ENCODE assay signal across 8 cellular contexts in the genomic region with DNA sequence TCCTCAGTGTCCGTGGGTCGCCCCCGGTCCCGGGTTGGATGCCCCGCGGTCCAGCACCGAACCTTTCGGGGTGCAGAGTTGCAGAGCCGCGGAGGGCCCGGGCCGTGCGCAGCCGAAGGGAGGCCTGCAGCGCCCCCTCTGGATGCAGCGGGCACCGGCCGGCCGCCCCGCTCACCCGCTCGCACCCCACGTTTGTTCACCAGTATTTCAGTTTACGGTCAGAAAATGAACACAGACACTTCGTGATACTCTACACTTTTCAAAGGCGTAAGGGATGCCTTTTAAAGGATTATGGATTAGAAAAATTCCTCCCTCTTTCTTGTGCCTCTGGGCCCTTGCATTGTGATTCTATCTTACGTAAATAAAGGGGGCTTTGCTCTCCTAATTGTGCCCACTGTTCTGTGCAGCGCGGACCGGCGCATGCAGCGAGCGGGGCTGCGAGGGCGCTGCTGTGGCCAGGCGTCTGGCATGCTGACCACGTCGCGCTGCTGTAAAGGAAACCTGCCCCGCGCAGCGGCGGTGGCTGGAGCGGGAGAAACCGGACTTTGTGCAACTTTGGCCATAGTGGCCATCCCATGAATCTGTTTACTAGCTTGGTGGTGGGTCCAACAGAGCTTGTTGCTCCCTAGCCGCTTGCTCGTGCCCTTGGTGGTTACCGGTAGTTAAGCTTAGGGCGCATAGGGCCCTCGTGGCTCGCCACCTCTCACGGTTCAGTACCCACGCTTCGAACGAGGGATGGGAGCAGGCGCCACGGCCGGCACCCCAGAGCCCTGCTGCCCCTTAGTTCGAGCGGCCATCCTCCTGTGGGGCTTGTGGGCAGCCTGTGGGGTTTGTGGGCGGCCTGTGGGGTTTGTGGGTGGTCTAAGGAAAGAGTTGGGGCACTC.
DNase-seq lines count a peak whose midpoint lies in the region; ATAC-seq and TF ChIP-seq lines count a peak whose summit lies in the region.

No MANE protein-coding gene starts in this region.

- DNase-seq in GM12865 (ENCODE audit: low read depth): peak; percentile 50
- peak; percentile 79 for DNase-seq in ecto neural progenitor cell (ENCODE audit: low spot score)
- DNase-seq in medulla oblongata (ENCODE audit: extremely low spot score): peak; percentile 40
- DNase-seq in substantia nigra (lab: John Stamatoyannopoulos, UW): peak in 26 of 49 donors; percentile 11 to 71 (median 38)
- DNase-seq in WERI-Rb-1: no peak
- DNase-seq in NCI-H187 treated with DMSO at 0.1 percent for 48 hours (lab: John Stamatoyannopoulos, UW): no peak
- DNase-seq in cerebellar nuclear complex (lab: John Stamatoyannopoulos, UW): no peak

- peak; percentile 60 for TF ChIP-seq CTCF in GM12865 (IDR thresholded peaks at IDR 0.05; ENCODE audit: insufficient read depth, low read depth, low read length, missing control alignments)
- no peak for TF ChIP-seq CTCF in WERI-Rb-1 (IDR thresholded peaks at IDR 0.05; ENCODE audit: low read depth, low read length)

- H3K4me3 ChIP-seq in GM12865 (ENCODE audit: low read depth, low read length) (peak overlapping the region; percentile 24), WERI-Rb-1 (ENCODE audit: low read depth, low read length) (no peak overlapping the region)

- H3K9me3 ChIP-seq in WERI-Rb-1 (ENCODE audit: severe bottlenecking): peaks cover 11% of the 10 kb centered on the region

- no peaks in the 10 kb centered on the region for H3K27me3 ChIP-seq in WERI-Rb-1 (ENCODE audit: insufficient read depth, low read depth, severe bottlenecking)

- H3K36me3 ChIP-seq in WERI-Rb-1: no peaks in the 10 kb centered on the region

- peak; percentile 55 for ATAC-seq in SK-N-SH treated with all-trans-retinoic acid at 6 μM for 48 hours

- H3K27ac ChIP-seq in substantia nigra (ENCODE audit: low read depth, low read length, poor library complexity, severe bottlenecking): no peak overlapping the region
- no peak overlapping the region for H3K27ac ChIP-seq in WERI-Rb-1

TF ChIP-seq in SK-N-SH treated with all-trans-retinoic acid at 6 μM for 48 hours, 23 proteins besides CTCF, POLR2A, EP300 and RAD21:
- no peak for TF ChIP-seq OSR1 (CRISPR knock-in tag; IDR thresholded peaks at IDR 0.05)
- no peak for TF ChIP-seq BACH2 (CRISPR knock-in tag; IDR thresholded peaks at IDR 0.05; ENCODE audit: borderline replicate concordance)
- TF ChIP-seq, protein P1, sequence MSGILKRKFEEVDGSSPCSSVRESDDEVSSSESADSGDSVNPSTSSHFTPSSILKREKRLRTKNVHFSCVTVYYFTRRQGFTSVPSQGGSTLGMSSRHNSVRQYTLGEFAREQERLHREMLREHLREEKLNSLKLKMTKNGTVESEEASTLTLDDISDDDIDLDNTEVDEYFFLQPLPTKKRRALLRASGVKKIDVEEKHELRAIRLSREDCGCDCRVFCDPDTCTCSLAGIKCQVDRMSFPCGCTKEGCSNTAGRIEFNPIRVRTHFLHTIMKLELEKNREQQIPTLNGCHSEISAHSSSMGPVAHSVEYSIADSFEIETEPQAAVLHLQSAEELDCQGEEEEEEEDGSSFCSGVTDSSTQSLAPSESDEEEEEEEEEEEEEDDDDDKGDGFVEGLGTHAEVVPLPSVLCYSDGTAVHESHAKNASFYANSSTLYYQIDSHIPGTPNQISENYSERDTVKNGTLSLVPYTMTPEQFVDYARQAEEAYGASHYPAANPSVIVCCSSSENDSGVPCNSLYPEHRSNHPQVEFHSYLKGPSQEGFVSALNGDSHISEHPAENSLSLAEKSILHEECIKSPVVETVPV (CRISPR knock-in tag; IDR thresholded peaks at IDR 0.05): no peak
- TF ChIP-seq ZFP3 (CRISPR knock-in tag; IDR thresholded peaks at IDR 0.05): no peak
- no peak for TF ChIP-seq ZNF565 (CRISPR knock-in tag; conservative IDR thresholded peaks at IDR 0.05; ENCODE audit: low read depth)
- no peak for TF ChIP-seq ZC3H10 (CRISPR knock-in tag; IDR thresholded peaks at IDR 0.05)
- no peak for TF ChIP-seq SNAI2 (CRISPR knock-in tag; IDR thresholded peaks at IDR 0.05)
- TF ChIP-seq ARNTL (CRISPR knock-in tag; IDR thresholded peaks at IDR 0.05; ENCODE audit: borderline replicate concordance, low read depth): no peak
- TF ChIP-seq PPARA (CRISPR knock-in tag; IDR thresholded peaks at IDR 0.05; ENCODE audit: borderline replicate concordance): no peak
- no peak for TF ChIP-seq ZFP30 (CRISPR knock-in tag; IDR thresholded peaks at IDR 0.05)
- TF ChIP-seq CSDC2 (CRISPR knock-in tag; IDR thresholded peaks at IDR 0.05): no peak
- TF ChIP-seq ZNF8 (CRISPR knock-in tag; IDR thresholded peaks at IDR 0.05): no peak
- TF ChIP-seq, protein P2, sequence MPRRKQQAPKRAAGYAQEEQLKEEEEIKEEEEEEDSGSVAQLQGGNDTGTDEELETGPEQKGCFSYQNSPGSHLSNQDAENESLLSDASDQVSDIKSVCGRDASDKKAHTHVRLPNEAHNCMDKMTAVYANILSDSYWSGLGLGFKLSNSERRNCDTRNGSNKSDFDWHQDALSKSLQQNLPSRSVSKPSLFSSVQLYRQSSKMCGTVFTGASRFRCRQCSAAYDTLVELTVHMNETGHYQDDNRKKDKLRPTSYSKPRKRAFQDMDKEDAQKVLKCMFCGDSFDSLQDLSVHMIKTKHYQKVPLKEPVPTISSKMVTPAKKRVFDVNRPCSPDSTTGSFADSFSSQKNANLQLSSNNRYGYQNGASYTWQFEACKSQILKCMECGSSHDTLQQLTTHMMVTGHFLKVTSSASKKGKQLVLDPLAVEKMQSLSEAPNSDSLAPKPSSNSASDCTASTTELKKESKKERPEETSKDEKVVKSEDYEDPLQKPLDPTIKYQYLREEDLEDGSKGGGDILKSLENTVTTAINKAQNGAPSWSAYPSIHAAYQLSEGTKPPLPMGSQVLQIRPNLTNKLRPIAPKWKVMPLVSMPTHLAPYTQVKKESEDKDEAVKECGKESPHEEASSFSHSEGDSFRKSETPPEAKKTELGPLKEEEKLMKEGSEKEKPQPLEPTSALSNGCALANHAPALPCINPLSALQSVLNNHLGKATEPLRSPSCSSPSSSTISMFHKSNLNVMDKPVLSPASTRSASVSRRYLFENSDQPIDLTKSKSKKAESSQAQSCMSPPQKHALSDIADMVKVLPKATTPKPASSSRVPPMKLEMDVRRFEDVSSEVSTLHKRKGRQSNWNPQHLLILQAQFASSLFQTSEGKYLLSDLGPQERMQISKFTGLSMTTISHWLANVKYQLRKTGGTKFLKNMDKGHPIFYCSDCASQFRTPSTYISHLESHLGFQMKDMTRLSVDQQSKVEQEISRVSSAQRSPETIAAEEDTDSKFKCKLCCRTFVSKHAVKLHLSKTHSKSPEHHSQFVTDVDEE (CRISPR knock-in tag; IDR thresholded peaks at IDR 0.05): no peak
- TF ChIP-seq, protein P3, sequence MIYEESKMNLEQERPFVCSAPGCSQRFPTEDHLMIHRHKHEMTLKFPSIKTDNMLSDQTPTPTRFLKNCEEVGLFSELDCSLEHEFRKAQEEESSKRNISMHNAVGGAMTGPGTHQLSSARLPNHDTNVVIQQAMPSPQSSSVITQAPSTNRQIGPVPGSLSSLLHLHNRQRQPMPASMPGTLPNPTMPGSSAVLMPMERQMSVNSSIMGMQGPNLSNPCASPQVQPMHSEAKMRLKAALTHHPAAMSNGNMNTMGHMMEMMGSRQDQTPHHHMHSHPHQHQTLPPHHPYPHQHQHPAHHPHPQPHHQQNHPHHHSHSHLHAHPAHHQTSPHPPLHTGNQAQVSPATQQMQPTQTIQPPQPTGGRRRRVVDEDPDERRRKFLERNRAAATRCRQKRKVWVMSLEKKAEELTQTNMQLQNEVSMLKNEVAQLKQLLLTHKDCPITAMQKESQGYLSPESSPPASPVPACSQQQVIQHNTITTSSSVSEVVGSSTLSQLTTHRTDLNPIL (CRISPR knock-in tag; IDR thresholded peaks at IDR 0.05; ENCODE audit: low read depth): no peak
- no peak for TF ChIP-seq ZNF70 (CRISPR knock-in tag; IDR thresholded peaks at IDR 0.05)
- no peak for TF ChIP-seq ISL1 (CRISPR knock-in tag; IDR thresholded peaks at IDR 0.05)

Comparison
In these comparisons a context has a peak if more than half of its experiments do, and no peak if none do; other contexts are left out.
1. DNase-seq: peak in GM12865 (single experiment), ecto neural progenitor cell (single experiment), medulla oblongata (single experiment) and substantia nigra (26 of 49); none in WERI-Rb-1 (single experiment), NCI-H187 treated with DMSO at 0.1 percent for 48 hours (single experiment) and cerebellar nuclear complex (0 of 2).